Comparison of ENCODE assay signal across 11 cellular contexts in the genomic region with DNA sequence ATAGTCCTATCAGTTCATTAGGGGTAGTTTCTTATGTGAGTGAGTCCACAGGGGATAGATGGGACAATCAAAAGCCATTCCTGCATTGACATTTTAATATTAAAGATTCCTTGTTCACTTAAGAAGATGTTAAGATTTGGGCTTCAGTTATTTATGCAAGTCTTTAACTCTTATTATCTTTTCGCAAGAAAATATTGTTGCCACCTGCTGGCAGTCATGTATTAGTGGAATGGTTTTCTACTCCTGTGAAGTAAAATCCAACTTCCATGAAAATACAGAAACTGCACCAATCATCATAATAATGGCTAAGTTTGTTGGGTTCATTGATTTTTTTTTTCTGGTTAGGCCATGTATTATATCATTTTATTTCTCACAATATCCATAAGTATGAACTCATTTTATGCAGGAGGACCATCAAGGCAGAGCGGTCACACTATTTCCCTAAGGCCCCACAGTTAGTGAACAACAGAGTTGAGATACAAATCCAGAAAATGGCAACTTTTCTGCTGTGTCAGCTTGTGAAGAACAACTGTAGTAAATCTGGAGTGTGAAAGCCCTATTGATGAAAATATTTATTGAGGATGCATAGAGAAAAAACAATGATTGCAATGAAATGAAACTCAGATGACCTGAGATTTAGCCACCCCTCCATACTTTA.
DNase-seq lines count a peak whose midpoint lies in the region; ATAC-seq and TF ChIP-seq lines count a peak whose summit lies in the region.
"Had no signal": no experiment of that assay in that cellular context is flagged by ENCODE, and none has a peak within 500 bp of the region (broad histone marks: within the 10 kb centered on the region; RNA-seq: fewer than 3 reads in every experiment).

No MANE protein-coding gene starts in this region.

- ATAC-seq in SK-N-SH treated with all-trans-retinoic acid at 6 μM for 48 hours: no peak
- ATAC-seq in HG03135 (IDR thresholded peaks at IDR 0.05; ENCODE audit: unreplicated experiment): no peak

- no peak overlapping the region for H2AFZ ChIP-seq in SK-N-SH (ENCODE audit: low read depth)
- no peak overlapping the region for H2AFZ ChIP-seq in fibroblast of lung (ENCODE audit: low read length)
- no peak overlapping the region for H2AFZ ChIP-seq in smooth muscle cell (ENCODE audit: low read depth)
- H2AFZ ChIP-seq: parathyroid adenoma had no signal

- H3K27ac ChIP-seq in SK-N-SH (ENCODE audit: low read depth in 2 of 2, low read length in 1 of 2) (no peak overlapping the region), Peyer's patch (no peak overlapping the region), fibroblast of lung (ENCODE audit: insufficient read depth, low read length) (no peak overlapping the region), smooth muscle cell (ENCODE audit: low read depth) (no peak overlapping the region)
- H3K27ac ChIP-seq: BLaER1, parathyroid adenoma had no signal

- H3F3A ChIP-seq in SK-N-SH (replicated peaks; ENCODE audit: insufficient read depth): no peaks in the 10 kb centered on the region
- H3F3A ChIP-seq in smooth muscle cell (ENCODE audit: low read depth): no peaks in the 10 kb centered on the region

- H3K9me2 ChIP-seq in SK-N-SH: no peaks in the 10 kb centered on the region

- H3K9me3 ChIP-seq in SK-N-SH (no peaks in the 10 kb centered on the region), Peyer's patch (no peaks in the 10 kb centered on the region), fibroblast of lung (ENCODE audit: control insufficient read depth, insufficient read depth, low read depth, low read length) (no peaks in the 10 kb centered on the region), smooth muscle cell (replicated peaks; ENCODE audit: low read depth) (no peaks in the 10 kb centered on the region)
- H3K9me3 ChIP-seq: BLaER1 had no signal

- H3K4me3 ChIP-seq in SK-N-SH (ENCODE audit: low read depth in 2 of 2, low read length in 1 of 2): no peak overlapping the region
- no peak overlapping the region for H3K4me3 ChIP-seq in Peyer's patch
- H3K4me3 ChIP-seq in fibroblast of lung (replicated peaks in 1 of 4; ENCODE audit: control extremely low read depth in 1 of 4, insufficient read depth in 1 of 4, low read depth in 3 of 4, low read length in 4 of 4): no peak overlapping the region
- no peak overlapping the region for H3K4me3 ChIP-seq in smooth muscle cell
- H3K4me3 ChIP-seq: BLaER1 had no signal

- no peak for TF ChIP-seq EP300 in SK-N-SH (IDR thresholded peaks at IDR 0.05; ENCODE audit: borderline replicate concordance in 1 of 2, low read depth in 1 of 2, low read length in 1 of 2)

- H3K36me3 ChIP-seq in SK-N-SH (replicated peaks in 1 of 2; ENCODE audit: control insufficient read depth in 1 of 2, insufficient read depth in 2 of 2, low read length in 1 of 2) (no peaks in the 10 kb centered on the region), Peyer's patch (no peaks in the 10 kb centered on the region), fibroblast of lung (ENCODE audit: control insufficient read depth, insufficient read depth, low read length) (no peaks in the 10 kb centered on the region), smooth muscle cell (ENCODE audit: low read depth) (no peaks in the 10 kb centered on the region)
- H3K36me3 ChIP-seq: BLaER1 had no signal

- 0 out of 2 replicates have a peak, but pooled peaks have one; percentile 4 for TF ChIP-seq RAD21 in SK-N-SH (IDR thresholded peaks at IDR 0.05; ENCODE audit: low read length)

- H3K4me1 ChIP-seq in SK-N-SH (ENCODE audit: control insufficient read depth in 1 of 2, insufficient read depth in 2 of 2, low read depth in 1 of 2, low read length in 1 of 2): no peaks in the 10 kb centered on the region
- H3K4me1 ChIP-seq in Peyer's patch: no peaks in the 10 kb centered on the region
- H3K4me1 ChIP-seq in fibroblast of lung (ENCODE audit: control insufficient read depth, extremely low read depth, insufficient read depth, low read length): no peaks in the 10 kb centered on the region
- H3K4me1 ChIP-seq in smooth muscle cell (ENCODE audit: low read depth): no peaks in the 10 kb centered on the region
- H3K4me1 ChIP-seq: BLaER1, parathyroid adenoma had no signal

- DNase-seq in SK-N-SH (no peak), Peyer's patch (no peak), fibroblast of lung (ENCODE audit: low read depth in 2 of 2) (peak; percentile 40 to 65), smooth muscle cell (lab: John Stamatoyannopoulos, UW; ENCODE audit: unreplicated experiment) (no peak), ureter (ENCODE audit: low spot score) (no peak), GM10266 (ENCODE audit: extremely low spot score) (no peak)
- DNase-seq: activated CD4-positive, CD25-positive, alpha-beta regulatory T cell had no signal

- H3K4me2 ChIP-seq in SK-N-SH (no peak overlapping the region), fibroblast of lung (ENCODE audit: extremely low read depth, insufficient read depth, low read length) (no peak overlapping the region), smooth muscle cell (no peak overlapping the region)
- H3K4me2 ChIP-seq: BLaER1 had no signal

- CTCF ChIA-PET in SK-N-SH (lab: Yijun Ruan, JAX): interaction anchor here (1.9 kb wide), 1 partner anchor 193 kb away, joined by 12 read pairs; no protein-coding TSS in a partner anchor

- H3K79me2 ChIP-seq in SK-N-SH (ENCODE audit: insufficient read depth) (no peaks in the 10 kb centered on the region), fibroblast of lung (ENCODE audit: control insufficient read depth, insufficient read depth, low read length) (no peaks in the 10 kb centered on the region), smooth muscle cell (ENCODE audit: low read depth) (no peaks in the 10 kb centered on the region)
- H3K79me2 ChIP-seq: parathyroid adenoma had no signal

- H4K20me1 ChIP-seq in SK-N-SH (ENCODE audit: insufficient read depth): no peaks in the 10 kb centered on the region
- H4K20me1 ChIP-seq in fibroblast of lung (ENCODE audit: control insufficient read depth, extremely low read depth, insufficient read depth, low read length): no peaks in the 10 kb centered on the region
- no peaks in the 10 kb centered on the region for H4K20me1 ChIP-seq in smooth muscle cell (ENCODE audit: low read depth)
- H4K20me1 ChIP-seq: BLaER1 had no signal

- 82% methylated on average over 2 of the region's 2 CpGs for WGBS in SK-N-SH (ENCODE audit: low lambda C conversion rate)
- WGBS in smooth muscle cell (ENCODE audit: low lambda C conversion rate): 93% methylated on average over 2 of the region's 2 CpGs

- no peaks in the 10 kb centered on the region; the same call in 1 of the 2 replicates for H3K27me3 ChIP-seq in SK-N-SH (ENCODE audit: insufficient read depth)
- no peaks in the 10 kb centered on the region for H3K27me3 ChIP-seq in Peyer's patch
- H3K27me3 ChIP-seq in fibroblast of lung (ENCODE audit: control insufficient read depth, insufficient read depth, low read length): no peaks in the 10 kb centered on the region
- H3K27me3 ChIP-seq in smooth muscle cell (ENCODE audit: low read depth): no peaks in the 10 kb centered on the region
- H3K27me3 ChIP-seq: BLaER1 had no signal

- TF ChIP-seq POLR2A in Peyer's patch (IDR thresholded peaks at IDR 0.05): no peak

- TF ChIP-seq CTCF in SK-N-SH (IDR thresholded peaks at IDR 0.05) (peak; percentile 49), Peyer's patch (IDR thresholded peaks at IDR 0.05) (peak in 4 of 6 experiments; percentile 11 to 50 (median 40)), fibroblast of lung (conservative IDR thresholded peaks at IDR 0.05 in 1 of 2, IDR thresholded peaks at IDR 0.05 in 1 of 2; ENCODE audit: low read depth in 1 of 2, low read length in 2 of 2) (peak in 1 of 2 donors; percentile 58), smooth muscle cell (IDR thresholded peaks at IDR 0.05; ENCODE audit: borderline replicate concordance, insufficient read depth, poor library complexity, severe bottlenecking) (peak; percentile 37), GM10266 (IDR thresholded peaks at IDR 0.05; ENCODE audit: control insufficient read depth, insufficient read depth, low read depth, missing control alignments) (no peak)

- POLR2A ChIA-PET in SK-N-SH (lab: Yijun Ruan, JAX): no interaction called here

- H3K9ac ChIP-seq in SK-N-SH (no peak overlapping the region), fibroblast of lung (ENCODE audit: insufficient read depth, low read length) (no peak overlapping the region), smooth muscle cell (ENCODE audit: low read depth) (no peak overlapping the region)
- H3K9ac ChIP-seq: BLaER1, parathyroid adenoma had no signal

TF ChIP-seq in SK-N-SH, 30 proteins besides CTCF, POLR2A, EP300 and RAD21 (continues in another document):
- TF ChIP-seq NRF1 (IDR thresholded peaks at IDR 0.05; ENCODE audit: low read depth, low read length) (no peak), MXI1 (IDR thresholded peaks at IDR 0.05; ENCODE audit: low read depth, low read length) (no peak), NFIC (IDR thresholded peaks at IDR 0.05; ENCODE audit: borderline replicate concordance) (no peak), SIN3A (IDR thresholded peaks at IDR 0.05; ENCODE audit: borderline replicate concordance, low read depth, low read length) (no peak), TCF12 (IDR thresholded peaks at IDR 0.05) (no peak), RCOR1 (IDR thresholded peaks at IDR 0.05; ENCODE audit: low read length) (no peak), MEF2A (IDR thresholded peaks at IDR 0.05; ENCODE audit: borderline replicate concordance, low read depth) (no peak)

TF ChIP-seq in SK-N-SH treated with all-trans-retinoic acid at 6 μM for 48 hours, 23 proteins besides CTCF, POLR2A, EP300 and RAD21 (continues in another document):
- TF ChIP-seq, protein P1, sequence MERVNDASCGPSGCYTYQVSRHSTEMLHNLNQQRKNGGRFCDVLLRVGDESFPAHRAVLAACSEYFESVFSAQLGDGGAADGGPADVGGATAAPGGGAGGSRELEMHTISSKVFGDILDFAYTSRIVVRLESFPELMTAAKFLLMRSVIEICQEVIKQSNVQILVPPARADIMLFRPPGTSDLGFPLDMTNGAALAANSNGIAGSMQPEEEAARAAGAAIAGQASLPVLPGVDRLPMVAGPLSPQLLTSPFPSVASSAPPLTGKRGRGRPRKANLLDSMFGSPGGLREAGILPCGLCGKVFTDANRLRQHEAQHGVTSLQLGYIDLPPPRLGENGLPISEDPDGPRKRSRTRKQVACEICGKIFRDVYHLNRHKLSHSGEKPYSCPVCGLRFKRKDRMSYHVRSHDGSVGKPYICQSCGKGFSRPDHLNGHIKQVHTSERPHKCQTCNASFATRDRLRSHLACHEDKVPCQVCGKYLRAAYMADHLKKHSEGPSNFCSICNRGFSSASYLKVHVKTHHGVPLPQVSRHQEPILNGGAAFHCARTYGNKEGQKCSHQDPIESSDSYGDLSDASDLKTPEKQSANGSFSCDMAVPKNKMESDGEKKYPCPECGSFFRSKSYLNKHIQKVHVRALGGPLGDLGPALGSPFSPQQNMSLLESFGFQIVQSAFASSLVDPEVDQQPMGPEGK (CRISPR knock-in tag; IDR thresholded peaks at IDR 0.05; ENCODE audit: borderline replicate concordance): no peak
- TF ChIP-seq ZFP3 (CRISPR knock-in tag; IDR thresholded peaks at IDR 0.05): no peak

Comparison
In these comparisons a context has a peak if more than half of its experiments do, and no peak if none do; other contexts are left out.
1. DNase-seq: peak in fibroblast of lung (2 of 2); none in SK-N-SH (single experiment), Peyer's patch (0 of 3), smooth muscle cell (single experiment), ureter (single experiment) and GM10266 (single experiment).